16 cellular contexts compared by ENCODE assay signal in the genomic region with DNA sequence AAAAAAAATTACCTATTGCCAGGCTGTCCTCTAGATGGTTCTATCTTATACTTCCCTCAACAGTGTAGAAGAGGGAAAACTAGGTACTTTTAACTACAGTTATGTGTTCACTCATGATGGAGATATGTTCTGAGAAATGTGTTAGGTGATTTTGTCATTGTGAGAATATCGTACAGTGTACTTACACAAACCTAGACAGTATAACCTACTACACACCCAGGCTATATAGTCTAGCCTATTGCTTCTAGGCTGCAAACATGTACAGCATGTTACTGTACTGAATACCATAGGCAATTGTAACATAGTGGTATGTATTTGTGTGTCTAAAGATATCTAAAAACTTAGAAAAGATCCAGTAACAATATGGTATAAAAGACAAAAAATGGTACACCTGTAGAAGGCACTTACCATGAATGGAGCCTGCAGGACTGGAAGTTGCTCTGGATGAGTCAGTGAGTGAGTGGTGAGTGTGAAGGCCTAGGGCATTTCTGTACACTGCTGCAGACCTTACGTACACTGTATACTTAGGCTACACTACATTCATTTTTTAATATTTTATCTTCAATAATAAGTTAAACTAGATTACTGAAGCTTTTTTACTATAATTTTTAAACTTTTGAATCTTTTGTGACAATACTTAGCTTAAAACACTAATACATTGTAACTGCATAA. TPM values are rescaled to one million over a fixed set of nuclear protein-coding genes. Genes with fewer than 3 reads are reported as not detected.
DNase-seq lines count a peak whose midpoint lies in the region; ATAC-seq, FAIRE-seq and TF ChIP-seq lines count a peak whose summit lies in the region.
"Had no signal": no experiment of that assay in that cellular context is flagged by ENCODE, and none has a peak within 500 bp of the region (broad histone marks: within the 10 kb centered on the region; RNA-seq: fewer than 3 reads in every experiment).

No MANE protein-coding gene starts in this region.

- no peak for TF ChIP-seq EP300 in GM12878 (IDR thresholded peaks at IDR 0.05; ENCODE audit: borderline replicate concordance in 1 of 2, control insufficient read depth in 1 of 2, low read depth in 2 of 2, low read length in 2 of 2)

- peak; percentile 42 for ATAC-seq in GM12878
- ATAC-seq: CD8-positive, alpha-beta T cell had no signal

- no peak for FAIRE-seq in GM12878 (lab: Jason Lieb, UNC)
- FAIRE-seq: GM12891 had no signal

- in situ Hi-C loops in GM12878 (cut with MboI) = no loop called here

- intact Hi-C loops in GM12878 (cut with micrococcal nuclease; ENCODE audit: unreplicated experiment) = no loop called here

- TF ChIP-seq RAD21 in GM12878 (IDR thresholded peaks at IDR 0.05; ENCODE audit: insufficient read depth, low read depth, low read length) = no peak

- no peaks in the 10 kb centered on the region for H4K20me1 ChIP-seq in GM12878 (ENCODE audit: control insufficient read depth, insufficient read depth)

- DNase-seq in EH (ENCODE audit: low read depth) (peak; percentile 23), GM12878 (ENCODE audit: low read depth, low spot score) (no peak), renal cortical epithelial cell (ENCODE audit: low read depth) (peak; percentile 66), GM19240 (ENCODE audit: insufficient read length, low spot score) (no peak), DMS79 (lab: John Stamatoyannopoulos, UW) (no peak)
- no peak for DNase-seq in stimulated activated CD4-positive, alpha-beta T cell treated with anti-CD3 and anti-CD28 coated beads, Interleukin-4, amount 100 ng/mL, for 1 hour
- DNase-seq: CD8-positive, alpha-beta T cell; GOT3; KG1; MG63; NCI-H1105; NCI-H187; NCI-H510A treated with DMSO at 0.1 percent for 48 hours; SW 1271 had no signal

- H3K4me1 ChIP-seq in HEK293 (ENCODE audit: control insufficient read depth, insufficient read depth, low read length) (peaks cover 4% of the 10 kb centered on the region; the same call in 1 of the 2 replicates), GM12878 (ENCODE audit: control insufficient read depth, insufficient read depth, low read length) (peaks cover 34% of the 10 kb centered on the region)

- H3K27ac ChIP-seq in HEK293 (ENCODE audit: extremely low read depth, low read depth, low read length) (no peak overlapping the region), GM12878 (ENCODE audit: control insufficient read depth, insufficient read depth) (no peak overlapping the region)

- no peak overlapping the region for H2AFZ ChIP-seq in GM12878 (ENCODE audit: control insufficient read depth, low read depth, low read length)

- no peaks in the 10 kb centered on the region for H3K27me3 ChIP-seq in GM12878 (replicated peaks in 1 of 2; ENCODE audit: control insufficient read depth in 2 of 2, insufficient read depth in 2 of 2, low read length in 1 of 2)
- H3K27me3 ChIP-seq: MG63 had no signal

- SMC1A ChIA-PET in GM12878 (lab: Charles Lee; ENCODE audit: uncharacterized antibody, unreplicated experiment) = interaction anchor here (1.4 to 1.6 kb wide), 2 partner anchors 13 to 45 kb away, joined by 3 to 5 read pairs; a partner anchor contains a TSS

- H3K4me3 ChIP-seq in HEK293 (ENCODE audit: low read depth, low read length) (no peak overlapping the region), GM12878 (no peak overlapping the region)
- H3K4me3 ChIP-seq: MG63 had no signal

- H3K4me2 ChIP-seq in GM12878 (ENCODE audit: control insufficient read depth, insufficient read depth) = no peak overlapping the region

- H3K9ac ChIP-seq in GM12878 (ENCODE audit: control insufficient read depth, insufficient read depth, low read length) = no peak overlapping the region

- no peak for TF ChIP-seq POLR2A in GM12878 (IDR thresholded peaks at IDR 0.05; ENCODE audit: low read depth, low read length)

- CTCF ChIA-PET in HEK293 (lab: Yijun Ruan, JAX) = interaction anchor here (0.6 to 1.0 kb wide), 5 partner anchors 12 to 277 kb away, joined by 3 to 5 read pairs (median 3); no protein-coding TSS in a partner anchor
- CTCF ChIA-PET in GM12878 (lab: Yijun Ruan, JAX) = interaction anchor here (1.0 kb wide), 2 partner anchors 12 to 42 kb away, joined by 3 read pairs; a partner anchor contains a TSS

- RAD21 ChIA-PET in GM12878 (lab: Charles Lee; ENCODE audit: unreplicated experiment) = interaction anchor here (0.7 kb wide), 1 partner anchor 17 kb away, joined by 3 read pairs; no protein-coding TSS in a partner anchor

- POLR2A ChIA-PET in HEK293 (lab: Yijun Ruan, JAX) (no interaction called here), GM12878 (lab: Charles Lee) (interaction anchor here (0.6 kb wide), 2 partner anchors 184 to 250 kb away, joined by 4 read pairs; no protein-coding TSS in a partner anchor)

- WGBS in GM12878 (ENCODE audit: insufficient coverage, insufficient replicate concordance, low lambda C conversion rate, missing lambda C conversion rate) = 88% methylated on average over 2 of the region's 2 CpGs

- BruUV-seq in GM12878 (replicated peaks; lab: Mats Ljungman, UMichigan) = no TSS peak

- H3K9me3 ChIP-seq in HEK293 (ENCODE audit: control insufficient read depth, insufficient read depth, low read depth, low read length) = no peaks in the 10 kb centered on the region
- no peaks in the 10 kb centered on the region for H3K9me3 ChIP-seq in GM12878 (replicated peaks; ENCODE audit: control insufficient read depth, insufficient read depth, low read length)
- H3K9me3 ChIP-seq: MG63 had no signal

- no peaks in the 10 kb centered on the region; the same call in 1 of the 2 replicates for H3K79me2 ChIP-seq in GM12878 (ENCODE audit: control insufficient read depth, insufficient read depth, low read length)

- H3K36me3 ChIP-seq in HEK293 (ENCODE audit: control insufficient read depth in 2 of 2, insufficient read depth in 1 of 2, low read length in 2 of 2) (peaks cover 0 to 4% of the 10 kb centered on the region in 2 experiments; a peak in 1 of 3 replicates), GM12878 (ENCODE audit: control insufficient read depth in 2 of 2, insufficient read depth in 2 of 2, low read length in 1 of 2) (no peaks in the 10 kb centered on the region)
- H3K36me3 ChIP-seq: MG63 had no signal

- TF ChIP-seq CTCF in HEK293 (tag by site-specific recombination; IDR thresholded peaks at IDR 0.05) (no peak), GM12878 (IDR thresholded peaks at IDR 0.05 in 2 of 3, conservative IDR thresholded peaks at IDR 0.05 in 1 of 3; ENCODE audit: control insufficient read depth in 2 of 3, extremely low read depth in 1 of 3, insufficient read depth in 1 of 3, low read depth in 3 of 3, low read length in 3 of 3) (no peak)

TF ChIP-seq in GM12878, 131 proteins besides CTCF, POLR2A, EP300 and RAD21 (continues in another document):
- TF ChIP-seq FOS (IDR thresholded peaks at IDR 0.05; ENCODE audit: borderline replicate concordance, extremely low read depth, insufficient read length) (no peak), NBN (IDR thresholded peaks at IDR 0.05) (no peak), FOXM1 (IDR thresholded peaks at IDR 0.05; ENCODE audit: low read depth, low read length) (no peak), MTA3 (IDR thresholded peaks at IDR 0.05; ENCODE audit: borderline replicate concordance, low read length) (no peak), KAT2A (conservative IDR thresholded peaks at IDR 0.05; ENCODE audit: control insufficient read depth, low read depth, low read length) (no peak), ASH2L (IDR thresholded peaks at IDR 0.05; ENCODE audit: borderline replicate concordance, low read depth) (no peak)

RNA-seq across cellular contexts. Expression of a gene that starts 13.2 kb away (rescaled TPM):
- 25.0 and 25.3 TPM in 2 replicates for total RNA-seq in GM12878 (2013; cell fraction: nucleolus; rRNA removed)
- total RNA-seq in GM12878 (2014; rRNA removed) (55.3 and 63.2 TPM in 2 replicates), GM12878 (2014; rRNA removed; fragmentation: Illumina TruSeq; extraction: Trizol) (38.0 and 44.9 TPM in 2 replicates), GM12878 (2021) (37.3 and 41.4 TPM in 2 replicates), renal cortical epithelial cell (116 and 173 TPM in 2 replicates)
- 84.8 TPM for polyA plus RNA-seq in GM12878 (2011; ENCODE audit: low read depth)
- polyA plus RNA-seq in GM12878 (2011; rRNA removed) (58.9 and 64.9 TPM in 2 replicates), GM12878 (2014; fragmentation: Illumina TruSeq; extraction: Trizol) (41.0 and 45.6 TPM in 2 replicates), GM12878 (2014; fragmentation: Nextera tagmentation; extraction: Ambion mirVana) (100 to 1,000 TPM; 137 to 145 TPM), GM12878 (2014; rRNA removed) (60.3 and 72.6 TPM in 2 replicates), GM12878 (2016; fragmentation: Nextera tagmentation; extraction: Ambion mirVana) (100 to 1,000 TPM; 105 to 120 TPM)
- 68.7 and 81.4 TPM in 2 replicates for polyA plus RNA-seq in GM12878 (2011; cell fraction: cytosol; rRNA removed)
- polyA plus RNA-seq in GM12878 (2011; cell fraction: nucleus; rRNA removed) = 52.0 and 106 TPM in 2 replicates
- polyA plus RNA-seq in GM12878 (2012) = 60.0 and 63.1 TPM in 2 replicates
- 21.4 and 31.2 TPM in 2 replicates for polyA minus RNA-seq in GM12878 (2011; rRNA and poly(A)+ RNA removed)
- polyA minus RNA-seq in GM12878 (2011; cell fraction: cytosol; rRNA and poly(A)+ RNA removed) = 15.9 and 19.5 TPM in 2 replicates
- 10.3 and 16.4 TPM in 2 replicates for polyA minus RNA-seq in GM12878 (2011; cell fraction: nucleus; rRNA and poly(A)+ RNA removed)

RNA-seq across cellular contexts. Expression of a gene that starts 54.2 kb away (rescaled TPM):
- total RNA-seq in GM12878 (2013; cell fraction: nucleolus; rRNA removed) = 14.6 and 21.1 TPM in 2 replicates
- total RNA-seq in GM12878 (2014; rRNA removed) = 28.7 and 34.5 TPM in 2 replicates
- 30.6 and 30.9 TPM in 2 replicates for total RNA-seq in GM12878 (2014; rRNA removed; fragmentation: Illumina TruSeq; extraction: Trizol)
- total RNA-seq in GM12878 (2021) = 34.4 and 37.0 TPM in 2 replicates
- 22.9 TPM for polyA plus RNA-seq in GM12878 (2011; ENCODE audit: low read depth)
- polyA plus RNA-seq in GM12878 (2011; rRNA removed) = 106 and 128 TPM in 2 replicates
- 36.1 and 36.4 TPM in 2 replicates for polyA plus RNA-seq in GM12878 (2011; cell fraction: cytosol; rRNA removed)
- 37.3 and 42.6 TPM in 2 replicates for polyA plus RNA-seq in GM12878 (2011; cell fraction: nucleus; rRNA removed)
- 24.0 and 33.1 TPM in 2 replicates for polyA plus RNA-seq in GM12878 (2012)
- polyA plus RNA-seq in GM12878 (2014; fragmentation: Illumina TruSeq; extraction: Trizol) = 37.2 and 42.2 TPM in 2 replicates
- polyA plus RNA-seq in GM12878 (2014; fragmentation: Nextera tagmentation; extraction: Ambion mirVana) = 10 to 100 TPM; 25.7 to 35.6 TPM
- 22.7 and 26.7 TPM in 2 replicates for polyA plus RNA-seq in GM12878 (2014; rRNA removed)
- polyA plus RNA-seq in GM12878 (2016; fragmentation: Nextera tagmentation; extraction: Ambion mirVana) = 10 to 100 TPM; 49.1 to 51.5 TPM
- polyA minus RNA-seq in GM12878 (2011; rRNA and poly(A)+ RNA removed) = 47.6 and 80.2 TPM in 2 replicates
- 21.8 and 35.5 TPM in 2 replicates for polyA minus RNA-seq in GM12878 (2011; cell fraction: cytosol; rRNA and poly(A)+ RNA removed)
- polyA minus RNA-seq in GM12878 (2011; cell fraction: nucleus; rRNA and poly(A)+ RNA removed) = 13.7 and 23.9 TPM in 2 replicates
- total RNA-seq in renal cortical epithelial cell = 111 and 160 TPM in 2 replicates

Comparison
In these comparisons a context has a peak if more than half of its experiments do, and no peak if none do; other contexts are left out.
1. DNase-seq: peak in EH (single experiment) and renal cortical epithelial cell (single experiment); none in GM12878 (single experiment), GM19240 (single experiment), DMS79 (single experiment) and stimulated activated CD4-positive, alpha-beta T cell treated with anti-CD3 and anti-CD28 coated beads, Interleukin-4, amount 100 ng/mL, for 1 hour (single experiment).